ENCODE assay signal across 33 cellular contexts in the genomic region with DNA sequence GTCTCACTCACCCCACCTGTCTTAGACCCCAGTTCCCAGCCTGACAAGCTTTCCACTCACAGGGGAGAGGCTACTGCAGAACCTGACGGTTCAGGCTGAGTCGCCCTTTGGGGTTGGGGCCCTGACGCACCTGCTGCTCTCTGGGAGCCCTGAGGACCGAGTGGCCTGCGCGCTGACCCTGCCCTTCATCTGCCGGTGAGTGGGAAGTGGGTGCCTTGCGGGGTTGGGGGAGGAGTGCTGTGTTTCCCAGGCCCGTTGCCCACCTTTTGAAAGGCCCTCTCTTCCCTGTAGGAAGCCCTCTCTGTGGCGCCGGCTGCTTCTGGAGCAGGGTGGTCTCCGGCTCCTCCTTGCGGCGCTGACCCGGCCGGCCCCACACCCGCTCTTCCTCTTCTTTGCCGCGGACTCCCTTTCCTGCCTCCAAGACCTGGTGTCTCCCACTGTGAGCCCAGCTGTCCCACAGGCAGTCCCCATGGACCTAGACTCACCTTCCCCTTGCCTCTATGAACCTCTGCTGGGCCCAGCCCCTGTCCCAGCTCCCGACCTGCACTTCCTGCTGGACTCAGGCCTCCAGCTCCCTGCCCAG. TPM values are rescaled to one million over a fixed set of nuclear protein-coding genes. Genes with fewer than 3 reads are reported as not detected.
DNase-seq lines count a peak whose midpoint lies in the region; ATAC-seq lines count a peak whose summit lies in the region.
"Had no signal": no experiment of that assay in that cellular context is flagged by ENCODE, and none has a peak within 500 bp of the region (broad histone marks: within the 10 kb centered on the region; RNA-seq: fewer than 3 reads in every experiment).

No MANE protein-coding gene starts in this region.

- intact Hi-C loops in dendritic cell treated with granulocyte-macrophage colony-stimulating factor and Interleukin-4, amounts not matched to agents 40 ng/mL and 50 ng/mL, for 4 days (cut with micrococcal nuclease): loop anchor here (10.0 kb wide), 1 partner anchor 399 kb away; no protein-coding TSS in a partner anchor

- H3K27me3 ChIP-seq in skeletal muscle tissue (ENCODE audit: control insufficient read depth in 3 of 3, insufficient read depth in 3 of 3, low read length in 3 of 3): no peaks in the 10 kb centered on the region
- H3K27me3 ChIP-seq: SJSA1, suprapubic skin, upper lobe of right lung had no signal

- H3K36me3 ChIP-seq in skeletal muscle tissue (ENCODE audit: control insufficient read depth in 3 of 3, insufficient read depth in 3 of 3, low read length in 3 of 3): peaks cover 39 to 48% (median 44%) of the 10 kb centered on the region in 3 donors

- no peaks in the 10 kb centered on the region for H3K9me3 ChIP-seq in skeletal muscle tissue (ENCODE audit: control insufficient read depth in 3 of 3, low read length in 3 of 3)
- H3K9me3 ChIP-seq: SJSA1, suprapubic skin, upper lobe of right lung had no signal

- H3K4me1 Mint-ChIP-seq in activated naive CD8-positive, alpha-beta T cell treated with anti-CD3 and anti-CD28 coated beads, Interleukin-2, amount 10 ng/mL, durations not matched to agents 7 days and 5 days: peaks cover 21% of the 10 kb centered on the region
- H3K4me1 Mint-ChIP-seq in activated naive CD8-positive, alpha-beta T cell treated with anti-CD3 and anti-CD28 coated beads, Interleukin-2, amount 50 U/mL, for 24 hours: peaks cover 13% of the 10 kb centered on the region
- peaks cover 26% of the 10 kb centered on the region for H3K4me1 Mint-ChIP-seq in dendritic cell treated with granulocyte-macrophage colony-stimulating factor and Interleukin-4, amounts not matched to agents 40 ng/mL and 50 ng/mL, for 4 days (ENCODE audit: low read depth)

- H3K9ac ChIP-seq in skeletal muscle tissue (ENCODE audit: low read depth in 1 of 3, low read length in 3 of 3): no peak overlapping the region
- H3K9ac ChIP-seq: GM23248 had no signal

- no peak overlapping the region for H3K4me3 ChIP-seq in skeletal muscle tissue (ENCODE audit: low read length in 3 of 3)
- H3K4me3 ChIP-seq: GM23248, lung, SJSA1, suprapubic skin, upper lobe of right lung had no signal

- peaks cover 0 to under 1% (median 0%) of the 10 kb centered on the region in 3 donors for H3K4me1 ChIP-seq in skeletal muscle tissue (ENCODE audit: control insufficient read depth in 3 of 3, insufficient read depth in 3 of 3, low read length in 3 of 3)

- DNase-seq in activated naive CD8-positive, alpha-beta T cell treated with anti-CD3 and anti-CD28 coated beads, Interleukin-2, amount 10 ng/mL, durations not matched to agents 7 days and 5 days: no peak
- no peak for DNase-seq in activated naive CD8-positive, alpha-beta T cell treated with anti-CD3 and anti-CD28 coated beads, Interleukin-2, amount 50 U/mL, for 24 hours
- no peak for DNase-seq in NCI-H345 (lab: John Stamatoyannopoulos, UW)
- DNase-seq in stimulated activated CD4-positive, alpha-beta T cell treated with anti-CD3 and anti-CD28 coated beads, Interleukin-4, amount 100 ng/mL, for 24 hours: no peak
- DNase-seq: 8988T; activated CD4-positive, alpha-beta T cell treated with anti-CD3 and anti-CD28 coated beads for 36 hours; activated CD8-positive, alpha-beta memory T cell treated with anti-CD3 and anti-CD28 coated beads for 24 hours; activated T-cell treated with anti-CD3 and anti-CD28 coated beads for 4 hours; DMS79; effector CD4-positive, alpha-beta T cell; GF-D8; GM23248; HFFc6; hippocampal formation; left cardiac atrium; naive thymus-derived CD4-positive, alpha-beta T cell; NCI-H1048; NCI-H2107; NCI-H446; NCI-H774; occipital lobe; stimulated activated naive CD4-positive, alpha-beta T cell treated with Interleukin-2 at 50 U/mL for 16 hours; T-helper 9 cell; upper lobe of right lung had no signal

- ATAC-seq in activated naive CD8-positive, alpha-beta T cell treated with anti-CD3 and anti-CD28 coated beads, Interleukin-2, amount 10 ng/mL, durations not matched to agents 7 days and 5 days (ENCODE audit: low read depth): no peak
- ATAC-seq in activated naive CD8-positive, alpha-beta T cell treated with anti-CD3 and anti-CD28 coated beads, Interleukin-2, amount 50 U/mL, for 24 hours: no peak
- ATAC-seq: activated CD4-positive, alpha-beta T cell treated with anti-CD3 and anti-CD28 coated beads for 36 hours; left cardiac atrium; naive thymus-derived CD4-positive, alpha-beta T cell; upper lobe of right lung had no signal

- H3K9me3 Mint-ChIP-seq in activated naive CD8-positive, alpha-beta T cell treated with anti-CD3 and anti-CD28 coated beads, Interleukin-2, amount 10 ng/mL, durations not matched to agents 7 days and 5 days: no peaks in the 10 kb centered on the region
- no peaks in the 10 kb centered on the region for H3K9me3 Mint-ChIP-seq in activated naive CD8-positive, alpha-beta T cell treated with anti-CD3 and anti-CD28 coated beads, Interleukin-2, amount 50 U/mL, for 24 hours
- H3K9me3 Mint-ChIP-seq in dendritic cell treated with granulocyte-macrophage colony-stimulating factor and Interleukin-4, amounts not matched to agents 40 ng/mL and 50 ng/mL, for 4 days: no peaks in the 10 kb centered on the region
- H3K9me3 Mint-ChIP-seq: activated naive CD4-positive, alpha-beta T cell treated with anti-CD3 and anti-CD28 coated beads, Interleukin-2, amount 50 U/mL, for 24 hours; activated T-helper 2 cell treated with anti-CD3 and anti-CD28 coated beads, Interferon-gamma antibody, Interleukin-2, Interleukin-4, amounts not matched to agents 10 μg/mL and 5 μg/mL and 100 μg/mL, durations not matched to agents 14 hours and 24 hours and 36 hours; HFFc6 had no signal

- peak overlapping the region; percentile 40 for H3K27ac ChIP-seq in skeletal muscle tissue (ENCODE audit: low read depth, low read length)
- H3K27ac ChIP-seq: epithelial cell of prostate, GM23248, SJSA1, suprapubic skin, upper lobe of right lung had no signal

- H3K27ac Mint-ChIP-seq in activated naive CD8-positive, alpha-beta T cell treated with anti-CD3 and anti-CD28 coated beads, Interleukin-2, amount 10 ng/mL, durations not matched to agents 7 days and 5 days: peak overlapping the region; percentile 25
- no peak overlapping the region for H3K27ac Mint-ChIP-seq in activated naive CD8-positive, alpha-beta T cell treated with anti-CD3 and anti-CD28 coated beads, Interleukin-2, amount 50 U/mL, for 24 hours
- peak overlapping the region; percentile 63 for H3K27ac Mint-ChIP-seq in dendritic cell treated with granulocyte-macrophage colony-stimulating factor and Interleukin-4, amounts not matched to agents 40 ng/mL and 50 ng/mL, for 4 days
- H3K27ac Mint-ChIP-seq: activated CD4-positive, alpha-beta T cell treated with anti-CD3 and anti-CD28 coated beads for 36 hours; activated naive CD4-positive, alpha-beta T cell treated with anti-CD3 and anti-CD28 coated beads, Interleukin-2, amount 50 U/mL, for 24 hours; activated T-helper 2 cell treated with anti-CD3 and anti-CD28 coated beads, Interferon-gamma antibody, Interleukin-2, Interleukin-4, amounts not matched to agents 10 μg/mL and 5 μg/mL and 100 μg/mL, durations not matched to agents 14 hours and 24 hours and 36 hours had no signal

- POLR2A ChIA-PET in activated naive CD8-positive, alpha-beta T cell treated with anti-CD3 and anti-CD28 coated beads, Interleukin-2, amount 10 ng/mL, durations not matched to agents 7 days and 5 days (lab: Charles Lee): interaction anchor here (0.5 kb wide), 1 partner anchor 696 kb away, joined by 3 read pairs; no protein-coding TSS in a partner anchor

- H3K27me3 Mint-ChIP-seq in activated naive CD8-positive, alpha-beta T cell treated with anti-CD3 and anti-CD28 coated beads, Interleukin-2, amount 10 ng/mL, durations not matched to agents 7 days and 5 days: peaks cover 3% of the 10 kb centered on the region
- H3K27me3 Mint-ChIP-seq in activated naive CD8-positive, alpha-beta T cell treated with anti-CD3 and anti-CD28 coated beads, Interleukin-2, amount 50 U/mL, for 24 hours: no peaks in the 10 kb centered on the region
- H3K27me3 Mint-ChIP-seq in dendritic cell treated with granulocyte-macrophage colony-stimulating factor and Interleukin-4, amounts not matched to agents 40 ng/mL and 50 ng/mL, for 4 days: peaks cover 4% of the 10 kb centered on the region
- H3K27me3 Mint-ChIP-seq: activated CD4-positive, alpha-beta T cell treated with anti-CD3 and anti-CD28 coated beads for 36 hours; activated naive CD4-positive, alpha-beta T cell treated with anti-CD3 and anti-CD28 coated beads, Interleukin-2, amount 50 U/mL, for 24 hours had no signal

- no peak overlapping the region for H3K4me3 Mint-ChIP-seq in activated naive CD8-positive, alpha-beta T cell treated with anti-CD3 and anti-CD28 coated beads, Interleukin-2, amount 10 ng/mL, durations not matched to agents 7 days and 5 days
- no peak overlapping the region for H3K4me3 Mint-ChIP-seq in activated naive CD8-positive, alpha-beta T cell treated with anti-CD3 and anti-CD28 coated beads, Interleukin-2, amount 50 U/mL, for 24 hours
- peak overlapping the region; percentile 45 for H3K4me3 Mint-ChIP-seq in dendritic cell treated with granulocyte-macrophage colony-stimulating factor and Interleukin-4, amounts not matched to agents 40 ng/mL and 50 ng/mL, for 4 days
- H3K4me3 Mint-ChIP-seq: activated CD4-positive, alpha-beta T cell treated with anti-CD3 and anti-CD28 coated beads for 36 hours; activated naive CD4-positive, alpha-beta T cell treated with anti-CD3 and anti-CD28 coated beads, Interleukin-2, amount 50 U/mL, for 24 hours; HFFc6 had no signal

- peaks cover 10% of the 10 kb centered on the region for H3K36me3 Mint-ChIP-seq in activated naive CD8-positive, alpha-beta T cell treated with anti-CD3 and anti-CD28 coated beads, Interleukin-2, amount 10 ng/mL, durations not matched to agents 7 days and 5 days
- peaks cover 20% of the 10 kb centered on the region for H3K36me3 Mint-ChIP-seq in activated naive CD8-positive, alpha-beta T cell treated with anti-CD3 and anti-CD28 coated beads, Interleukin-2, amount 50 U/mL, for 24 hours (ENCODE audit: low read depth)
- peaks cover 58% of the 10 kb centered on the region for H3K36me3 Mint-ChIP-seq in dendritic cell treated with granulocyte-macrophage colony-stimulating factor and Interleukin-4, amounts not matched to agents 40 ng/mL and 50 ng/mL, for 4 days (ENCODE audit: low read depth)

RNA-seq across cellular contexts. Expression of gene TGFB1I1, which starts 6.1 kb away (rescaled TPM):
- 1 to 10 TPM; 1.4 to 1.5 TPM for total RNA-seq in activated naive CD8-positive, alpha-beta T cell treated with anti-CD3 and anti-CD28 coated beads, Interleukin-2, amount 10 ng/mL, durations not matched to agents 7 days and 5 days
- total RNA-seq in skeletal muscle tissue: 30.8 TPM

RNA-seq across cellular contexts. Expression of gene ARMC5, which starts 6.6 kb away (rescaled TPM):
- 10 to 100 TPM; 12.9 to 13.6 TPM for total RNA-seq in activated naive CD8-positive, alpha-beta T cell treated with anti-CD3 and anti-CD28 coated beads, Interleukin-2, amount 10 ng/mL, durations not matched to agents 7 days and 5 days
- 6.8 TPM for total RNA-seq in skeletal muscle tissue

RNA-seq across cellular contexts. Expression of gene SLC5A2, which starts 17.0 kb away (rescaled TPM):
- 1 to 10 TPM in 1 of 2 experiments, under 1 TPM in 1; 0.53 to 1.0 TPM for total RNA-seq in activated naive CD8-positive, alpha-beta T cell treated with anti-CD3 and anti-CD28 coated beads, Interleukin-2, amount 10 ng/mL, durations not matched to agents 7 days and 5 days
- total RNA-seq in skeletal muscle tissue: not detected
- total RNA-seq: activated T-helper 2 cell treated with anti-CD3 and anti-CD28 coated beads, Interferon-gamma antibody, Interleukin-2, Interleukin-4, amounts not matched to agents 10 μg/mL and 5 μg/mL and 100 μg/mL, durations not matched to agents 14 hours and 24 hours and 36 hours; GM23248; left cardiac atrium; SJSA1 had no signal

RNA-seq across cellular contexts. Expression of gene ZNF843, which starts 23.3 kb away (rescaled TPM):
- total RNA-seq in activated naive CD8-positive, alpha-beta T cell treated with anti-CD3 and anti-CD28 coated beads, Interleukin-2, amount 10 ng/mL, durations not matched to agents 7 days and 5 days: under 1 TPM; 0.20 to 0.30 TPM
- 0.52 TPM for total RNA-seq in skeletal muscle tissue

RNA-seq across cellular contexts. Expression of gene COX6A2, which starts 37.7 kb away (rescaled TPM):
- not detected for total RNA-seq in activated naive CD8-positive, alpha-beta T cell treated with anti-CD3 and anti-CD28 coated beads, Interleukin-2, amount 10 ng/mL, durations not matched to agents 7 days and 5 days
- total RNA-seq in skeletal muscle tissue: 49.1 TPM
- total RNA-seq: activated CD4-positive, alpha-beta T cell treated with anti-CD3 and anti-CD28 coated beads for 36 hours; activated T-helper 2 cell treated with anti-CD3 and anti-CD28 coated beads, Interferon-gamma antibody, Interleukin-2, Interleukin-4, amounts not matched to agents 10 μg/mL and 5 μg/mL and 100 μg/mL, durations not matched to agents 14 hours and 24 hours and 36 hours; bronchial epithelial cell; GM23248; HFFc6; lung; naive thymus-derived CD4-positive, alpha-beta T cell; occipital lobe; SJSA1; suprapubic skin; upper lobe of right lung had no signal

Comparison
In these comparisons a context has a peak if more than half of its experiments do, and no peak if none do; other contexts are left out.
1. RNA of gene TGFB1I1, which starts 6.1 kb away (total RNA-seq): 30.8 TPM in skeletal muscle tissue (single experiment); 1.4 to 1.5 TPM in activated naive CD8-positive, alpha-beta T cell treated with anti-CD3 and anti-CD28 coated beads, Interleukin-2, amount 10 ng/mL, durations not matched to agents 7 days and 5 days; every median in the first group is over 10 times any median in the second.